3 cellular contexts compared by ENCODE assay signal in the genomic region with DNA sequence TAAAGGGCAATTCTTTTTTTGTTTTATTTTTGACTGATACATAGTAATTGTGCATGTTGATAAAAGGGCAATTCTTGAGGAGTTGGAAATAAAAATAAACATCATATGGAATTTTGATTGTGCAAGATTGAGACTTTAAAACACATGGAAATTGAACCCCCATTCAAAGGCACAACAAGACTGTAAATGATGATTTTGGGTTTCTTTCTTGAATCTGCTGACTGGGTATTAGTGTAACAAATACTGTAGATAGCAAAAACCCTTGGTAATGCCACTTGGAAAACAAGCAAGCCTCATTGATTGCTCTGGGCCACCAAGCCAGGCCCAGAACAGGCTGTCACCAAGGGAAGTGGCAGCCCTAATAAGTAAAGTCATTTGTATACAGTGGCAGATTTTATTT.
TF ChIP-seq lines count a peak whose summit lies in the region.

No MANE protein-coding gene starts in this region.

TF ChIP-seq in HepG2, 621 proteins besides CTCF, POLR2A, EP300 and RAD21:
- TF ChIP-seq SMAD1 (CRISPR knock-in tag; IDR thresholded peaks at IDR 0.05; ENCODE audit: borderline replicate concordance, low read depth): no peak
- peak; percentile 66 to 84 for TF ChIP-seq MAFK (conservative IDR thresholded peaks at IDR 0.05 in 1 of 2, IDR thresholded peaks at IDR 0.05 in 1 of 2; ENCODE audit: low read length in 2 of 2)
- peak; percentile 81 for TF ChIP-seq MAFF (IDR thresholded peaks at IDR 0.05; ENCODE audit: low read depth, low read length)
- TF ChIP-seq, protein P1, sequence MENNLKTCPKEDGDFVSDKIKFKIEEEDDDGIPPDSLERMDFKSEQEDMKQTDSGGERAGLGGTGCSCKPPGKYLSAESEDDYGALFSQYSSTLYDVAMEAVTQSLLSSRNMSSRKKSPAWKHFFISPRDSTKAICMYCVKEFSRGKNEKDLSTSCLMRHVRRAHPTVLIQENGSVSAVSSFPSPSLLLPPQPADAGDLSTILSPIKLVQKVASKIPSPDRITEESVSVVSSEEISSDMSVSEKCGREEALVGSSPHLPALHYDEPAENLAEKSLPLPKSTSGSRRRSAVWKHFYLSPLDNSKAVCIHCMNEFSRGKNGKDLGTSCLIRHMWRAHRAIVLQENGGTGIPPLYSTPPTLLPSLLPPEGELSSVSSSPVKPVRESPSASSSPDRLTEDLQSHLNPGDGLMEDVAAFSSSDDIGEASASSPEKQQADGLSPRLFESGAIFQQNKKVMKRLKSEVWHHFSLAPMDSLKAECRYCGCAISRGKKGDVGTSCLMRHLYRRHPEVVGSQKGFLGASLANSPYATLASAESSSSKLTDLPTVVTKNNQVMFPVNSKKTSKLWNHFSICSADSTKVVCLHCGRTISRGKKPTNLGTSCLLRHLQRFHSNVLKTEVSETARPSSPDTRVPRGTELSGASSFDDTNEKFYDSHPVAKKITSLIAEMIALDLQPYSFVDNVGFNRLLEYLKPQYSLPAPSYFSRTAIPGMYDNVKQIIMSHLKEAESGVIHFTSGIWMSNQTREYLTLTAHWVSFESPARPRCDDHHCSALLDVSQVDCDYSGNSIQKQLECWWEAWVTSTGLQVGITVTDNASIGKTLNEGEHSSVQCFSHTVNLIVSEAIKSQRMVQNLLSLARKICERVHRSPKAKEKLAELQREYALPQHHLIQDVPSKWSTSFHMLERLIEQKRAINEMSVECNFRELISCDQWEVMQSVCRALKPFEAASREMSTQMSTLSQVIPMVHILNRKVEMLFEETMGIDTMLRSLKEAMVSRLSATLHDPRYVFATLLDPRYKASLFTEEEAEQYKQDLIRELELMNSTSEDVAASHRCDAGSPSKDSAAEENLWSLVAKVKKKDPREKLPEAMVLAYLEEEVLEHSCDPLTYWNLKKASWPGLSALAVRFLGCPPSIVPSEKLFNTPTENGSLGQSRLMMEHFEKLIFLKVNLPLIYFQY (CRISPR knock-in tag; IDR thresholded peaks at IDR 0.05; ENCODE audit: borderline replicate concordance): no peak
- TF ChIP-seq, protein P2, sequence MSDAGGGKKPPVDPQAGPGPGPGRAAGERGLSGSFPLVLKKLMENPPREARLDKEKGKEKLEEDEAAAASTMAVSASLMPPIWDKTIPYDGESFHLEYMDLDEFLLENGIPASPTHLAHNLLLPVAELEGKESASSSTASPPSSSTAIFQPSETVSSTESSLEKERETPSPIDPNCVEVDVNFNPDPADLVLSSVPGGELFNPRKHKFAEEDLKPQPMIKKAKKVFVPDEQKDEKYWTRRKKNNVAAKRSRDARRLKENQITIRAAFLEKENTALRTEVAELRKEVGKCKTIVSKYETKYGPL (CRISPR knock-in tag; IDR thresholded peaks at IDR 0.05): no peak
- no peak for TF ChIP-seq ZBTB3 (CRISPR knock-in tag; IDR thresholded peaks at IDR 0.05; ENCODE audit: borderline replicate concordance, low read depth)
- no peak for TF ChIP-seq ZMYM4 (CRISPR knock-in tag; IDR thresholded peaks at IDR 0.05)
- TF ChIP-seq, protein P3, sequence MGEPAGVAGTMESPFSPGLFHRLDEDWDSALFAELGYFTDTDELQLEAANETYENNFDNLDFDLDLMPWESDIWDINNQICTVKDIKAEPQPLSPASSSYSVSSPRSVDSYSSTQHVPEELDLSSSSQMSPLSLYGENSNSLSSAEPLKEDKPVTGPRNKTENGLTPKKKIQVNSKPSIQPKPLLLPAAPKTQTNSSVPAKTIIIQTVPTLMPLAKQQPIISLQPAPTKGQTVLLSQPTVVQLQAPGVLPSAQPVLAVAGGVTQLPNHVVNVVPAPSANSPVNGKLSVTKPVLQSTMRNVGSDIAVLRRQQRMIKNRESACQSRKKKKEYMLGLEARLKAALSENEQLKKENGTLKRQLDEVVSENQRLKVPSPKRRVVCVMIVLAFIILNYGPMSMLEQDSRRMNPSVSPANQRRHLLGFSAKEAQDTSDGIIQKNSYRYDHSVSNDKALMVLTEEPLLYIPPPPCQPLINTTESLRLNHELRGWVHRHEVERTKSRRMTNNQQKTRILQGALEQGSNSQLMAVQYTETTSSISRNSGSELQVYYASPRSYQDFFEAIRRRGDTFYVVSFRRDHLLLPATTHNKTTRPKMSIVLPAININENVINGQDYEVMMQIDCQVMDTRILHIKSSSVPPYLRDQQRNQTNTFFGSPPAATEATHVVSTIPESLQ (CRISPR knock-in tag; conservative IDR thresholded peaks at IDR 0.05): no peak

TF ChIP-seq in IMR-90, 13 proteins besides CTCF, POLR2A, EP300 and RAD21:
- TF ChIP-seq BHLHE40 (IDR thresholded peaks at IDR 0.05; ENCODE audit: low read depth, low read length) (no peak), MAFK (IDR thresholded peaks at IDR 0.05; ENCODE audit: low read depth, low read length) (peak; percentile 17; the same call in 1 of the 2 replicates), MXI1 (IDR thresholded peaks at IDR 0.05; ENCODE audit: borderline replicate concordance, low read depth, low read length) (no peak), NFE2L2 (IDR thresholded peaks at IDR 0.05; ENCODE audit: low read depth, low read length) (no peak), SMC3 (IDR thresholded peaks at IDR 0.05; ENCODE audit: low read depth, low read length) (no peak), CHD1 (IDR thresholded peaks at IDR 0.05; ENCODE audit: low read depth, low read length) (no peak), CEBPB (IDR thresholded peaks at IDR 0.05; ENCODE audit: low read depth, low read length) (0 out of 2 replicates have a peak, but pooled peaks have one; percentile 19), RCOR1 (IDR thresholded peaks at IDR 0.05; ENCODE audit: insufficient replicate concordance, low read length) (no peak), FOS (IDR thresholded peaks at IDR 0.05; ENCODE audit: low read depth, low read length) (no peak)
- TF ChIP-seq, protein P4, sequence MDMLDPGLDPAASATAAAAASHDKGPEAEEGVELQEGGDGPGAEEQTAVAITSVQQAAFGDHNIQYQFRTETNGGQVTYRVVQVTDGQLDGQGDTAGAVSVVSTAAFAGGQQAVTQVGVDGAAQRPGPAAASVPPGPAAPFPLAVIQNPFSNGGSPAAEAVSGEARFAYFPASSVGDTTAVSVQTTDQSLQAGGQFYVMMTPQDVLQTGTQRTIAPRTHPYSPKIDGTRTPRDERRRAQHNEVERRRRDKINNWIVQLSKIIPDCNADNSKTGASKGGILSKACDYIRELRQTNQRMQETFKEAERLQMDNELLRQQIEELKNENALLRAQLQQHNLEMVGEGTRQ (IDR thresholded peaks at IDR 0.05; ENCODE audit: low read depth, low read length): no peak
- TF ChIP-seq, protein P5, sequence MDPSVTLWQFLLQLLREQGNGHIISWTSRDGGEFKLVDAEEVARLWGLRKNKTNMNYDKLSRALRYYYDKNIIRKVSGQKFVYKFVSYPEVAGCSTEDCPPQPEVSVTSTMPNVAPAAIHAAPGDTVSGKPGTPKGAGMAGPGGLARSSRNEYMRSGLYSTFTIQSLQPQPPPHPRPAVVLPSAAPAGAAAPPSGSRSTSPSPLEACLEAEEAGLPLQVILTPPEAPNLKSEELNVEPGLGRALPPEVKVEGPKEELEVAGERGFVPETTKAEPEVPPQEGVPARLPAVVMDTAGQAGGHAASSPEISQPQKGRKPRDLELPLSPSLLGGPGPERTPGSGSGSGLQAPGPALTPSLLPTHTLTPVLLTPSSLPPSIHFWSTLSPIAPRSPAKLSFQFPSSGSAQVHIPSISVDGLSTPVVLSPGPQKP (IDR thresholded peaks at IDR 0.05; ENCODE audit: borderline replicate concordance, low read depth, low read length): no peak

TF ChIP-seq in K562, 482 proteins besides CTCF, POLR2A, EP300 and RAD21:
- TF ChIP-seq ZNF316 (IDR thresholded peaks at IDR 0.05): peak; percentile 24; the same call in 1 of the 2 replicates
- 0 out of 2 replicates have a peak, but pooled peaks have one; percentile 10 for TF ChIP-seq C11orf30 (IDR thresholded peaks at IDR 0.05; ENCODE audit: low read depth)
- no peak for TF ChIP-seq NEUROD1 (IDR thresholded peaks at IDR 0.05; ENCODE audit: borderline replicate concordance, low read depth, low read length, partially characterized antibody)
- TF ChIP-seq, protein P3 (CRISPR knock-in tag; IDR thresholded peaks at IDR 0.05): no peak
